ENCODE assay signal across 27 cellular contexts in the genomic region with DNA sequence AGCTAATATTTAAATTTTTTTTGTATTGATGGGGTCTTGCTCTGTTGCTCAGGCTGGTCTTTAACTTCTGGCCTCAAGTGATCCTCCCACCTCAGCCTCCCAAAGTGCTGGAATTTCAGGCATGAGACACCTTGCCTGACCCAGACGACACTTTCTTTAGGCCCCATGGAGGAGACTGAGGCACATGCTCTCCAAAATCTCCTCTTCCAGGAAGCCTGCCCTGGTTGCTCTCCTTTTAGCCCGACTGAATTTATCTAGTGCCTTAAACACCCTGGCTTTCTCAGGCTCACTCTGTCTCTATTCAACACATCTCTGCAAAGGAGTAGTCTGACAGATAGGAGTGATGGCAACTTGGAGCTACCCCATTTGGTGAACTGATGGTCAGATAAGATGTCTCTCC. TPM values are rescaled to one million over a fixed set of nuclear protein-coding genes. Genes with fewer than 3 reads are reported as not detected.
A peak's percentile ranks its signal among the peaks of the same experiment; 100 is the strongest.
DNase-seq lines count a peak whose midpoint lies in the region; ATAC-seq, FAIRE-seq and TF ChIP-seq lines count a peak whose summit lies in the region.
"Had no signal": no experiment of that assay in that cellular context is flagged by ENCODE, and none has a peak within 500 bp of the region (broad histone marks: within the 10 kb centered on the region; RNA-seq: fewer than 3 reads in every experiment).

No MANE protein-coding gene starts in this region.

- no peak for DNase-seq in activated naive CD4-positive, alpha-beta T cell treated with anti-CD3 and anti-CD28 coated beads, Interleukin-2, amount 50 U/mL, for 72 hours (ENCODE audit: low spot score in 2 of 2)
- DNase-seq in activated naive CD4-positive, alpha-beta T cell treated with Interleukin-2 at 50 U/mL for 16 hours = no peak
- DNase-seq in Calu3 (no peak), K562 (ENCODE audit: extremely low read depth in 1 of 4, low spot score in 3 of 4) (no peak), LoVo (ENCODE audit: low spot score) (no peak), SIG-M5 (lab: John Stamatoyannopoulos, UW) (no peak)
- DNase-seq: activated CD8-positive, alpha-beta memory T cell treated with anti-CD3 and anti-CD28 coated beads for 24 hours; amygdala; colonic mucosa; gastrocnemius medialis; GDM1; hypothalamus; left ventricle myocardium inferior; NCI-H1105 treated with DMSO at 0.1 percent for 48 hours; NCI-H2029; NCI-H526 treated with DMSO at 0.1 percent for 48 hours; right cardiac atrium; spleen; stimulated activated CD4-positive, alpha-beta T cell treated with anti-CD3 and anti-CD28 coated beads, Interleukin-2, amount 100 ng/mL, for 48 hours; stimulated activated naive CD4-positive, alpha-beta T cell; T-helper 9 cell had no signal

- CTCF ChIA-PET in Calu3 (lab: Charles Lee) = no interaction called here
- CTCF ChIA-PET in K562 (lab: Yijun Ruan, JAX; ENCODE audit: low intra/inter-chr PET ratio) = no interaction called here

- no peaks in the 10 kb centered on the region for H4K20me1 ChIP-seq in K562 (replicated peaks; ENCODE audit: control insufficient read depth, insufficient read depth, low read length)

- no peaks in the 10 kb centered on the region for H3K79me2 ChIP-seq in K562 (ENCODE audit: control insufficient read depth, insufficient read depth, low read length)

- TF ChIP-seq CTCF in Calu3 (IDR thresholded peaks at IDR 0.05; ENCODE audit: unreplicated experiment) (no peak), K562 (IDR thresholded peaks at IDR 0.05 in 2 of 3, conservative IDR thresholded peaks at IDR 0.05 in 1 of 3; ENCODE audit: insufficient read depth in 2 of 3, low read depth in 1 of 3, low read length in 3 of 3) (no peak), neutrophil (IDR thresholded peaks at IDR 0.05) (no peak)

- H3K4me1 ChIP-seq in K562 (replicated peaks in 1 of 2; ENCODE audit: control insufficient read depth in 2 of 2, insufficient read depth in 2 of 2, low read length in 2 of 2) = peaks cover 0 to 8% of the 10 kb centered on the region in 2 experiments; a peak in 2 of 5 replicates
- peaks cover 38 to 54% of the 10 kb centered on the region in 2 experiments for H3K4me1 ChIP-seq in neutrophil (ENCODE audit: control insufficient read depth in 1 of 2, insufficient read depth in 1 of 2, low read depth in 1 of 2, low read length in 1 of 2)
- H3K4me1 ChIP-seq: breast epithelium, colonic mucosa, gastrocnemius medialis, left ventricle myocardium inferior had no signal

- no peak overlapping the region for H3K4me2 ChIP-seq in K562 (ENCODE audit: insufficient read depth, low read length)

- H3K4me3 Mint-ChIP-seq in Calu3 (ENCODE audit: low read depth, unreplicated experiment) = no peak overlapping the region

- ATAC-seq in activated naive CD4-positive, alpha-beta T cell treated with anti-CD3 and anti-CD28 coated beads, Interleukin-2, amount 50 U/mL, for 72 hours = no peak
- ATAC-seq in K562 (no peak), GM21737 (IDR thresholded peaks at IDR 0.05; ENCODE audit: unreplicated experiment) (no peak)
- ATAC-seq: gastrocnemius medialis had no signal

- POLR2A ChIA-PET in K562 (lab: Yijun Ruan, JAX) = interaction anchor here (1.1 kb wide), 1 partner anchor 11 kb away, joined by 3 read pairs; no protein-coding TSS in a partner anchor

- no peaks in the 10 kb centered on the region for H3K36me3 ChIP-seq in K562 (ENCODE audit: control insufficient read depth, insufficient read depth, low read length)
- H3K36me3 ChIP-seq in neutrophil = peaks cover 84% of the 10 kb centered on the region
- H3K36me3 ChIP-seq: breast epithelium, colonic mucosa, gastrocnemius medialis, left ventricle myocardium inferior, thoracic aorta had no signal

- H3K4me3 ChIP-seq in K562 (no peak overlapping the region), neutrophil (ENCODE audit: low read depth in 1 of 2, low read length in 1 of 2) (no peak overlapping the region)
- H3K4me3 ChIP-seq: breast epithelium, colonic mucosa, gastrocnemius medialis, left ventricle myocardium inferior, SK-N-MC, spleen, thoracic aorta had no signal

- no peak overlapping the region for H2AFZ ChIP-seq in K562 (ENCODE audit: low read depth, low read length)

- no peak overlapping the region for H3K27ac ChIP-seq in K562 (ENCODE audit: extremely low read depth, low read depth, low read length)
- H3K27ac ChIP-seq in neutrophil = peak overlapping the region; percentile 98
- H3K27ac ChIP-seq: breast epithelium, colonic mucosa, gastrocnemius medialis, left ventricle myocardium inferior, SK-N-MC, thoracic aorta had no signal

- H3K27me3 Mint-ChIP-seq in Calu3 (ENCODE audit: unreplicated experiment) = no peaks in the 10 kb centered on the region

- no peak for TF ChIP-seq RAD21 in K562 (CRISPR knock-in tag; conservative IDR thresholded peaks at IDR 0.05 in 1 of 2, IDR thresholded peaks at IDR 0.05 in 1 of 2)

- TF ChIP-seq EP300 in K562 (IDR thresholded peaks at IDR 0.05; ENCODE audit: low read length) = no peak

- H3K9me3 ChIP-seq in K562 (replicated peaks; ENCODE audit: control insufficient read depth, insufficient read depth, low read depth, low read length) (no peaks in the 10 kb centered on the region), neutrophil (no peaks in the 10 kb centered on the region)
- H3K9me3 ChIP-seq: breast epithelium, colonic mucosa, gastrocnemius medialis, left ventricle myocardium inferior, spleen, thoracic aorta had no signal

- H3K27ac Mint-ChIP-seq in activated naive CD4-positive, alpha-beta T cell treated with anti-CD3 and anti-CD28 coated beads, Interleukin-2, amount 50 U/mL, for 72 hours = peak overlapping the region; percentile 56 to 77
- peak overlapping the region; percentile 59 for H3K27ac Mint-ChIP-seq in Calu3 (ENCODE audit: unreplicated experiment)

- H3K36me3 Mint-ChIP-seq in activated naive CD4-positive, alpha-beta T cell treated with anti-CD3 and anti-CD28 coated beads, Interleukin-2, amount 50 U/mL, for 72 hours = no peaks in the 10 kb centered on the region
- H3K36me3 Mint-ChIP-seq in Calu3 (ENCODE audit: insufficient read depth, unreplicated experiment) = peaks cover 11% of the 10 kb centered on the region

- no peaks in the 10 kb centered on the region for H3K9me3 Mint-ChIP-seq in activated naive CD4-positive, alpha-beta T cell treated with anti-CD3 and anti-CD28 coated beads, Interleukin-2, amount 50 U/mL, for 72 hours
- no peaks in the 10 kb centered on the region for H3K9me3 Mint-ChIP-seq in Calu3 (ENCODE audit: low read depth, unreplicated experiment)

- no peak for TF ChIP-seq POLR2A in K562 (conservative IDR thresholded peaks at IDR 0.05)

- H3K27me3 ChIP-seq in K562 (ENCODE audit: control insufficient read depth in 2 of 2, insufficient read depth in 2 of 2, low read length in 2 of 2) = peaks cover 2 to 8% of the 10 kb centered on the region in 2 experiments; a peak in 2 of 5 replicates
- no peaks in the 10 kb centered on the region for H3K27me3 ChIP-seq in neutrophil
- H3K27me3 ChIP-seq: breast epithelium, colonic mucosa, gastrocnemius medialis, spleen had no signal

- H3K9ac ChIP-seq in K562 (ENCODE audit: insufficient read depth in 1 of 2, low read depth in 2 of 2, low read length in 2 of 2) = no peak overlapping the region

- peaks cover 5% of the 10 kb centered on the region for H3K4me1 Mint-ChIP-seq in Calu3 (ENCODE audit: low read depth, unreplicated experiment)

- no peak for FAIRE-seq in K562 (lab: Jason Lieb, UNC)
- FAIRE-seq: endometrium had no signal

- WGBS in K562 (ENCODE audit: insufficient coverage, low coverage, missing lambda C conversion rate) = 0% methylated on average over 2 of the region's 2 CpGs

- no peaks in the 10 kb centered on the region for H3K9me1 ChIP-seq in K562 (ENCODE audit: control insufficient read depth, insufficient read depth, low read length)

- intact Hi-C loops in Calu3 (cut with micrococcal nuclease; ENCODE audit: unreplicated experiment) (no loop called here), K562 (cut with micrococcal nuclease) (no loop called here)

- BruUV-seq in Calu3 (replicated peaks; lab: Mats Ljungman, UMichigan) = no TSS peak
- BruUV-seq in K562 (replicated peaks; lab: Mats Ljungman, UMichigan) = no TSS peak

- in situ Hi-C loops in K562 (cut with MboI) = no loop called here

RNA-seq across cellular contexts. Expression of gene MYO1F, which starts 18.9 kb away (rescaled TPM):
- 10 to 100 TPM; 12.4 to 16.2 TPM for total RNA-seq in activated naive CD4-positive, alpha-beta T cell treated with anti-CD3 and anti-CD28 coated beads, Interleukin-2, amount 50 U/mL, for 72 hours
- total RNA-seq in Calu3 (2022) (1.3 TPM in 1 of 2 replicates, not detected in the other), K562 (2014; rRNA removed) (2.0 and 5.7 TPM in 2 replicates), K562 (2014; rRNA removed; fragmentation: Illumina TruSeq; extraction: Trizol) (2.6 and 2.8 TPM in 2 replicates), K562 (2015; rRNA removed; fragmentation: Illumina TruSeq; extraction: Trizol) (8.1 and 9.4 TPM in 2 replicates), K562 (2021) (4.5 and 6.0 TPM in 2 replicates)
- total RNA-seq in K562 (2011; cell fraction: chromatin; rRNA removed; ENCODE audit: low replicate concordance) = 5.4 and 19.9 TPM in 2 replicates
- 7.4 and 10.8 TPM in 2 replicates for total RNA-seq in K562 (2011; cell fraction: nucleolus; rRNA removed)
- total RNA-seq in K562 (2011; cell fraction: nucleoplasm; rRNA removed) = 7.2 and 14.7 TPM in 2 replicates
- polyA plus RNA-seq in K562 (2011; rRNA removed) (3.5 and 8.1 TPM in 2 replicates), K562 (2014; fragmentation: Illumina TruSeq; extraction: Trizol) (5.3 and 5.6 TPM in 2 replicates), K562 (2014; fragmentation: Nextera tagmentation; extraction: Ambion mirVana) (under 1 TPM; 0.78 to 0.82 TPM), K562 (2014; rRNA removed) (3.0 and 4.3 TPM in 2 replicates)
- polyA plus RNA-seq in K562 (2011; cell fraction: cytosol; rRNA removed) = 4.3 and 17.3 TPM in 2 replicates
- polyA plus RNA-seq in K562 (2011; cell fraction: nucleus; rRNA removed) = 5.6 and 11.4 TPM in 2 replicates
- 10.8 and 26.9 TPM in 2 replicates for polyA plus RNA-seq in K562 (2012)
- 3.7 and 10.6 TPM in 2 replicates for polyA minus RNA-seq in K562 (2011; rRNA and poly(A)+ RNA removed)
- 5.9 and 10.6 TPM in 2 replicates for polyA minus RNA-seq in K562 (2011; cell fraction: cytosol; rRNA and poly(A)+ RNA removed)
- 6.1 and 9.4 TPM in 2 replicates for polyA minus RNA-seq in K562 (2011; cell fraction: nucleus; rRNA and poly(A)+ RNA removed)

RNA-seq across cellular contexts. Expression of gene ZNF414, which starts 44.4 kb away (rescaled TPM):
- total RNA-seq in activated naive CD4-positive, alpha-beta T cell treated with anti-CD3 and anti-CD28 coated beads, Interleukin-2, amount 50 U/mL, for 72 hours = 10 to 100 TPM; 24.6 to 28.0 TPM
- total RNA-seq in Calu3 (2022) (8.7 and 11.8 TPM in 2 replicates), K562 (2014; rRNA removed) (3.8 and 11.0 TPM in 2 replicates), K562 (2014; rRNA removed; fragmentation: Illumina TruSeq; extraction: Trizol) (not detected in 2 replicates), K562 (2015; rRNA removed; fragmentation: Illumina TruSeq; extraction: Trizol) (2.0 and 3.0 TPM in 2 replicates), K562 (2021) (25.8 and 27.2 TPM in 2 replicates)
- total RNA-seq in K562 (2011; cell fraction: chromatin; rRNA removed; ENCODE audit: low replicate concordance) = 2.9 and 6.1 TPM in 2 replicates
- total RNA-seq in K562 (2011; cell fraction: nucleolus; rRNA removed) = 8.3 and 10.9 TPM in 2 replicates
- total RNA-seq in K562 (2011; cell fraction: nucleoplasm; rRNA removed) = 6.6 and 9.3 TPM in 2 replicates
- polyA plus RNA-seq in K562 (2011; rRNA removed) (1.7 and 4.2 TPM in 2 replicates), K562 (2014; fragmentation: Illumina TruSeq; extraction: Trizol) (2.2 and 10.2 TPM in 2 replicates), K562 (2014; fragmentation: Nextera tagmentation; extraction: Ambion mirVana) (under 1 TPM in 1 of 2 experiments, not detected in 1; 0.03 TPM), K562 (2014; rRNA removed) (15.6 and 16.0 TPM in 2 replicates)
- polyA plus RNA-seq in K562 (2011; cell fraction: cytosol; rRNA removed) = 1.6 and 7.1 TPM in 2 replicates
- 10.5 and 20.0 TPM in 2 replicates for polyA plus RNA-seq in K562 (2011; cell fraction: nucleus; rRNA removed)
- 15.2 and 17.6 TPM in 2 replicates for polyA plus RNA-seq in K562 (2012)
- polyA minus RNA-seq in K562 (2011; rRNA and poly(A)+ RNA removed) = 0.46 and 0.84 TPM in 2 replicates
- 12.5 and 17.9 TPM in 2 replicates for polyA minus RNA-seq in K562 (2011; cell fraction: cytosol; rRNA and poly(A)+ RNA removed)
- 3.4 and 4.2 TPM in 2 replicates for polyA minus RNA-seq in K562 (2011; cell fraction: nucleus; rRNA and poly(A)+ RNA removed)

RNA-seq across cellular contexts. Expression of gene ADAMTS10, which starts 52.2 kb away (rescaled TPM):
- 10 to 100 TPM in 1 of 2 donors, 1 to 10 TPM in 1; 5.1 to 11.3 TPM for total RNA-seq in activated naive CD4-positive, alpha-beta T cell treated with anti-CD3 and anti-CD28 coated beads, Interleukin-2, amount 50 U/mL, for 72 hours
- total RNA-seq in Calu3 (2022) (0.76 TPM in 1 of 2 replicates, not detected in the other), K562 (2014; rRNA removed) (0.33 and 0.41 TPM in 2 replicates), K562 (2014; rRNA removed; fragmentation: Illumina TruSeq; extraction: Trizol) (not detected in 2 replicates), K562 (2015; rRNA removed; fragmentation: Illumina TruSeq; extraction: Trizol) (0.30 and 0.33 TPM in 2 replicates), K562 (2021) (0.29 and 1.2 TPM in 2 replicates)
- total RNA-seq in K562 (2011; cell fraction: chromatin; rRNA removed; ENCODE audit: low replicate concordance) = 2.3 and 5.9 TPM in 2 replicates
- 2.6 and 5.5 TPM in 2 replicates for total RNA-seq in K562 (2011; cell fraction: nucleolus; rRNA removed)
- total RNA-seq in K562 (2011; cell fraction: nucleoplasm; rRNA removed) = 2.8 and 3.6 TPM in 2 replicates
- polyA plus RNA-seq in K562 (2011; rRNA removed) (0.28 and 0.57 TPM in 2 replicates), K562 (2014; fragmentation: Illumina TruSeq; extraction: Trizol) (0.30 TPM in 1 of 2 replicates, not detected in the other), K562 (2014; fragmentation: Nextera tagmentation; extraction: Ambion mirVana) (not detected), K562 (2014; rRNA removed) (0.84 and 1.8 TPM in 2 replicates)
- 0.72 and 1.2 TPM in 2 replicates for polyA plus RNA-seq in K562 (2011; cell fraction: cytosol; rRNA removed)
- polyA plus RNA-seq in K562 (2011; cell fraction: nucleus; rRNA removed) = 3.7 and 14.1 TPM in 2 replicates
- 0.76 and 1.1 TPM in 2 replicates for polyA plus RNA-seq in K562 (2012)
- 0.30 and 0.53 TPM in 2 replicates for polyA minus RNA-seq in K562 (2011; rRNA and poly(A)+ RNA removed)
- 1.4 TPM in 1 of 2 replicates, not detected in the other for polyA minus RNA-seq in K562 (2011; cell fraction: cytosol; rRNA and poly(A)+ RNA removed)
- polyA minus RNA-seq in K562 (2011; cell fraction: nucleus; rRNA and poly(A)+ RNA removed) = 1.8 and 6.3 TPM in 2 replicates

RNA-seq across cellular contexts. Expression of gene PRAM1, which starts 55.9 kb away (rescaled TPM):
- 1 to 10 TPM; 1.4 to 2.9 TPM for total RNA-seq in activated naive CD4-positive, alpha-beta T cell treated with anti-CD3 and anti-CD28 coated beads, Interleukin-2, amount 50 U/mL, for 72 hours
- total RNA-seq in Calu3 (2022) (0.47 TPM in 1 of 2 replicates, not detected in the other), K562 (2014; rRNA removed) (0.05 TPM in 1 of 2 replicates, not detected in the other), K562 (2014; rRNA removed; fragmentation: Illumina TruSeq; extraction: Trizol) (not detected in 2 replicates), K562 (2015; rRNA removed; fragmentation: Illumina TruSeq; extraction: Trizol) (not detected in 2 replicates), K562 (2021) (0.09 and 0.11 TPM in 2 replicates)
- 0.69 TPM in 1 of 2 replicates, not detected in the other for total RNA-seq in K562 (2011; cell fraction: chromatin; rRNA removed; ENCODE audit: low replicate concordance)
- 0.39 TPM in 1 of 2 replicates, not detected in the other for total RNA-seq in K562 (2011; cell fraction: nucleolus; rRNA removed)
- total RNA-seq in K562 (2011; cell fraction: nucleoplasm; rRNA removed) = not detected in 2 replicates
- polyA plus RNA-seq in K562 (2011; rRNA removed) (not detected in 2 replicates), K562 (2014; fragmentation: Illumina TruSeq; extraction: Trizol) (0.07 TPM in 1 of 2 replicates, not detected in the other), K562 (2014; fragmentation: Nextera tagmentation; extraction: Ambion mirVana) (not detected), K562 (2014; rRNA removed) (not detected in 2 replicates)
- polyA plus RNA-seq in K562 (2011; cell fraction: cytosol; rRNA removed) = not detected in 2 replicates
- 0.26 TPM in 1 of 2 replicates, not detected in the other for polyA plus RNA-seq in K562 (2011; cell fraction: nucleus; rRNA removed)
- polyA plus RNA-seq in K562 (2012) = 0.08 TPM in 1 of 2 replicates, not detected in the other
- not detected in 2 replicates for polyA minus RNA-seq in K562 (2011; rRNA and poly(A)+ RNA removed)
- not detected in 2 replicates for polyA minus RNA-seq in K562 (2011; cell fraction: cytosol; rRNA and poly(A)+ RNA removed)
- polyA minus RNA-seq in K562 (2011; cell fraction: nucleus; rRNA and poly(A)+ RNA removed) = not detected in 2 replicates
